ENCODE assay signal across 1 cellular context in genomic region chr1:167635941-167636340, GRCh38.
TF ChIP-seq lines count a peak whose summit lies in the region.

No MANE protein-coding gene starts in this region.

TF ChIP-seq in H1, 55 proteins besides CTCF, POLR2A, EP300 and RAD21:
- no peak for TF ChIP-seq CHD1 (IDR thresholded peaks at IDR 0.05; ENCODE audit: low read depth, low read length)
- no peak for TF ChIP-seq ASH2L (IDR thresholded peaks at IDR 0.05; ENCODE audit: low read length)
- TF ChIP-seq CHD7 (IDR thresholded peaks at IDR 0.05; ENCODE audit: insufficient replicate concordance, low read length), result no peak
- no peak for TF ChIP-seq TAF7 (optimal IDR thresholded peaks at IDR 0.05; ENCODE audit: borderline replicate concordance, low read depth, low read length)
- no peak for TF ChIP-seq POLR2AphosphoS5 (IDR thresholded peaks at IDR 0.05; ENCODE audit: low read depth, low read length)
- no peak for TF ChIP-seq BACH1 (IDR thresholded peaks at IDR 0.05; ENCODE audit: low read length)
- no peak for TF ChIP-seq NANOG (IDR thresholded peaks at IDR 0.05; ENCODE audit: insufficient read depth, low read depth, low read length, poor library complexity, severe bottlenecking)
- no peak for TF ChIP-seq RXRA (IDR thresholded peaks at IDR 0.05; ENCODE audit: insufficient read depth, low read depth, low read length)
- no peak for TF ChIP-seq KDM5A (IDR thresholded peaks at IDR 0.05; ENCODE audit: low read length)
- no peak for TF ChIP-seq CTBP2 (IDR thresholded peaks at IDR 0.05; ENCODE audit: borderline replicate concordance, insufficient read depth, insufficient read length, low read length)
- no peak for TF ChIP-seq JUN (IDR thresholded peaks at IDR 0.05; ENCODE audit: low read depth, low read length)
- TF ChIP-seq YY1 (IDR thresholded peaks at IDR 0.05; ENCODE audit: low read depth, low read length), result no peak
